1 cellular context compared by ENCODE assay signal in genomic region chr12:49091836-49092085, GRCh38.
TF ChIP-seq lines count a peak whose summit lies in the region.

No MANE protein-coding gene starts in this region.

TF ChIP-seq in WTC11, 78 proteins besides CTCF, POLR2A, EP300 and RAD21 (continued from another document):
- TF ChIP-seq, protein P1, sequence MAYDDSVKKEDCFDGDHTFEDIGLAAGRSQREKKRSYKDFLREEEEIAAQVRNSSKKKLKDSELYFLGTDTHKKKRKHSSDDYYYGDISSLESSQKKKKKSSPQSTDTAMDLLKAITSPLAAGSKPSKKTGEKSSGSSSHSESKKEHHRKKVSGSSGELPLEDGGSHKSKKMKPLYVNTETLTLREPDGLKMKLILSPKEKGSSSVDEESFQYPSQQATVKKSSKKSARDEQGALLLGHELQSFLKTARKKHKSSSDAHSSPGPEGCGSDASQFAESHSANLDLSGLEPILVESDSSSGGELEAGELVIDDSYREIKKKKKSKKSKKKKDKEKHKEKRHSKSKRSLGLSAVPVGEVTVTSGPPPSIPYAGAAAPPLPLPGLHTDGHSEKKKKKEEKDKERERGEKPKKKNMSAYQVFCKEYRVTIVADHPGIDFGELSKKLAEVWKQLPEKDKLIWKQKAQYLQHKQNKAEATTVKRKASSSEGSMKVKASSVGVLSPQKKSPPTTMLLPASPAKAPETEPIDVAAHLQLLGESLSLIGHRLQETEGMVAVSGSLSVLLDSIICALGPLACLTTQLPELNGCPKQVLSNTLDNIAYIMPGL (CRISPR knock-in tag; IDR thresholded peaks at IDR 0.05): no peak
- TF ChIP-seq RORB (CRISPR knock-in tag; IDR thresholded peaks at IDR 0.05): no peak
- TF ChIP-seq TP53 (CRISPR knock-in tag; IDR thresholded peaks at IDR 0.05): no peak
- no peak for TF ChIP-seq AR (CRISPR knock-in tag; IDR thresholded peaks at IDR 0.05)
